14 cellular contexts compared by ENCODE assay signal in the genomic region with DNA sequence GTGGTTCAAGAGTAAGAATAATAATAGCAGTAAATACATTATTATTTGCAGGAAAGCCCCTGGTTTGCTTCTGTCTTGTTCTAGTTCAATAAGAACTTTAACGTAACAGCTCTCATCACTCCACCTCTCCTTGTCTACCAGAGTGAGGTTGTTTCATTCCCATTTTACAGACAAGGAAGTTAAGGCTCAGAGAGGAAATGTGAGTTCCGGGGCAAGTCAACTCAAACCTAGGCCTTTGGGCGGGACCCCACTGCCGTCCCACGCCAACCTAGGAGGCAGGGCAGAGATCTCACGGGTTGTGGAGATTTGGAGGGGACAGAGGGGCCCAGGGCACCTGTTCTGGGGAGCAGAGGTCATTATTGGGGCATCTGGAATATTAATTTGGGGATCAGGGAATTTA. TPM values are rescaled to one million over a fixed set of nuclear protein-coding genes. Genes with fewer than 3 reads are reported as not detected.
DNase-seq lines count a peak whose midpoint lies in the region; ATAC-seq and TF ChIP-seq lines count a peak whose summit lies in the region.
"Had no signal": no experiment of that assay in that cellular context is flagged by ENCODE, and none has a peak within 500 bp of the region (broad histone marks: within the 10 kb centered on the region; RNA-seq: fewer than 3 reads in every experiment).

No MANE protein-coding gene starts in this region.

- no peaks in the 10 kb centered on the region for H3K9me3 Mint-ChIP-seq in central memory CD8-positive, alpha-beta T cell
- no peaks in the 10 kb centered on the region for H3K9me3 Mint-ChIP-seq in type B pancreatic cell

- peaks cover 11% of the 10 kb centered on the region; the same call in 1 of the 2 replicates for H4K20me1 ChIP-seq in OCI-LY7 (ENCODE audit: insufficient read depth, low read length)

- peak overlapping the region; percentile 92 for H3K4me3 ChIP-seq in OCI-LY7 (ENCODE audit: low read depth, low read length, poor library complexity, severe bottlenecking)
- H3K4me3 ChIP-seq: psoas muscle had no signal

- intact Hi-C loops in OCI-LY7 (cut with micrococcal nuclease; ENCODE audit: unreplicated experiment) = loop anchor here (5.0 kb wide), 1 partner anchor 214 kb away; the partner anchor contains the start of gene FAM98C
- intact Hi-C loops in Right ventricle myocardium inferior (cut with DNase I) = loop anchor here (5.0 kb wide), 1 partner anchor 281 kb away; the partner anchor contains the start of genes NFKBIB and SIRT2

- peaks cover 37% of the 10 kb centered on the region for H3K4me1 ChIP-seq in OCI-LY7 (ENCODE audit: insufficient read depth, low read length, poor library complexity, severe bottlenecking)

- peak; percentile 20 for DNase-seq in activated naive CD4-positive, alpha-beta T cell treated with Interleukin-2 at 50 U/mL for 16 hours
- DNase-seq in activated naive CD4-positive, alpha-beta T cell treated with anti-CD3 and anti-CD28 coated beads, Interleukin-2, amount 50 U/mL, for 16 hours = no peak
- DNase-seq in OCI-LY7 (ENCODE audit: low spot score) (peak; percentile 17), type B pancreatic cell (ENCODE audit: extremely low spot score, unreplicated experiment) (no peak), Right ventricle myocardium inferior (ENCODE audit: missing footprints) (no peak), DMS53 treated with DMSO at 0.1 percent for 48 hours (lab: John Stamatoyannopoulos, UW; ENCODE audit: unreplicated experiment) (no peak), NCI-H1930 (lab: John Stamatoyannopoulos, UW) (no peak)
- no peak for DNase-seq in central memory CD8-positive, alpha-beta T cell (ENCODE audit: low spot score in 2 of 2)
- DNase-seq: activated CD8-positive, alpha-beta memory T cell treated with anti-CD3 and anti-CD28 coated beads, Interleukin-2, amount 50 U/mL, for 4 hours; NCI-H1092 treated with DMSO at 0.1 percent for 48 hours; NCI-H510A treated with DMSO at 0.1 percent for 48 hours; psoas muscle; stimulated activated CD8-positive, alpha-beta memory T cell treated with anti-CD3 and anti-CD28 coated beads, Interleukin-4, amount 100 ng/mL, for 48 hours had no signal

- H3K27ac Mint-ChIP-seq in central memory CD8-positive, alpha-beta T cell (ENCODE audit: low read depth) = peak overlapping the region; percentile 99
- peak overlapping the region; percentile 45 for H3K27ac Mint-ChIP-seq in type B pancreatic cell

- CTCF ChIA-PET in OCI-LY7 (lab: Charles Lee; ENCODE audit: unreplicated experiment) = interaction anchor here (0.5 kb wide), 1 partner anchor 214 kb away, joined by 4 read pairs; no protein-coding TSS in a partner anchor

- H3K9me2 ChIP-seq in OCI-LY7 (ENCODE audit: insufficient read depth, low read length) = no peaks in the 10 kb centered on the region

- peak overlapping the region; percentile 78 for H3K4me2 ChIP-seq in OCI-LY7 (ENCODE audit: low read length)

- H2AFZ ChIP-seq in OCI-LY7 (ENCODE audit: low read length) = no peak overlapping the region

- H3K27ac ChIP-seq in OCI-LY7 (ENCODE audit: low read depth, low read length, poor library complexity, severe bottlenecking) = peak overlapping the region; percentile 87
- H3K27ac ChIP-seq: psoas muscle had no signal

- no peaks in the 10 kb centered on the region for H3K27me3 Mint-ChIP-seq in central memory CD8-positive, alpha-beta T cell
- no peaks in the 10 kb centered on the region for H3K27me3 Mint-ChIP-seq in type B pancreatic cell

- peak overlapping the region; percentile 97 for H3K4me3 Mint-ChIP-seq in central memory CD8-positive, alpha-beta T cell
- peak overlapping the region; percentile 44 for H3K4me3 Mint-ChIP-seq in type B pancreatic cell

- peaks cover 53% of the 10 kb centered on the region for H3K36me3 Mint-ChIP-seq in central memory CD8-positive, alpha-beta T cell (ENCODE audit: insufficient read depth)
- H3K36me3 Mint-ChIP-seq in type B pancreatic cell = peaks cover 7% of the 10 kb centered on the region

- TF ChIP-seq CTCF in OCI-LY7 (conservative IDR thresholded peaks at IDR 0.05; ENCODE audit: low read length) = no peak
- no peak for TF ChIP-seq CTCF in type B pancreatic cell (conservative IDR thresholded peaks at IDR 0.05)

- no peak for ATAC-seq in central memory CD8-positive, alpha-beta T cell (replicated peaks; ENCODE audit: extremely low read depth, poor library complexity, severe bottlenecking)
- no peak for ATAC-seq in Right ventricle myocardium inferior
- ATAC-seq: psoas muscle had no signal

- H3K9me3 ChIP-seq in OCI-LY7 (ENCODE audit: low read length) = no peaks in the 10 kb centered on the region
- H3K9me3 ChIP-seq: psoas muscle had no signal

- POLR2A ChIA-PET in OCI-LY7 (lab: Charles Lee) = no interaction called here

- no TSS peak for BruUV-seq in OCI-LY7 (replicated peaks; lab: Mats Ljungman, UMichigan)

- H3K36me3 ChIP-seq in OCI-LY7 (ENCODE audit: insufficient read depth, low read length) = peaks cover 56% of the 10 kb centered on the region

- peaks cover 65% of the 10 kb centered on the region for H3K4me1 Mint-ChIP-seq in central memory CD8-positive, alpha-beta T cell
- H3K4me1 Mint-ChIP-seq in type B pancreatic cell (ENCODE audit: unreplicated experiment) = peaks cover 12% of the 10 kb centered on the region

- peaks cover 56% of the 10 kb centered on the region for H3K79me2 ChIP-seq in OCI-LY7 (ENCODE audit: insufficient read depth, low read depth, low read length)

RNA-seq across cellular contexts. Expression of gene MAP4K1, which starts 1.5 kb away (rescaled TPM):
- total RNA-seq in OCI-LY7 (2014; rRNA removed; shearing (Covaris generic)) = 102 and 108 TPM in 2 replicates
- total RNA-seq in OCI-LY7 (2022) = 313 and 331 TPM in 2 replicates
- 2.4 and 16.8 TPM in 2 replicates for total RNA-seq in type B pancreatic cell (ENCODE audit: low replicate concordance)
- 3.1 TPM for total RNA-seq in Right ventricle myocardium inferior
- total RNA-seq: RPMI7951 had no signal

RNA-seq across cellular contexts. Expression of gene EIF3K, which starts 2.7 kb away (rescaled TPM):
- total RNA-seq in OCI-LY7 (2014; rRNA removed; shearing (Covaris generic)) = 321 and 325 TPM in 2 replicates
- total RNA-seq in OCI-LY7 (2022) (353 and 364 TPM in 2 replicates), type B pancreatic cell (ENCODE audit: low replicate concordance) (274 and 310 TPM in 2 replicates), Right ventricle myocardium inferior (660 TPM)

RNA-seq across cellular contexts. Expression of gene ACTN4, which starts 31.2 kb away (rescaled TPM):
- total RNA-seq in OCI-LY7 (2014; rRNA removed; shearing (Covaris generic)) = 86.8 and 96.9 TPM in 2 replicates
- total RNA-seq in OCI-LY7 (2022) (147 and 178 TPM in 2 replicates), type B pancreatic cell (ENCODE audit: low replicate concordance) (475 and 776 TPM in 2 replicates), Right ventricle myocardium inferior (145 TPM)

Comparison
In these comparisons a context has a peak if more than half of its experiments do, and no peak if none do; other contexts are left out.
1. DNase-seq: peak in activated naive CD4-positive, alpha-beta T cell treated with Interleukin-2 at 50 U/mL for 16 hours (single experiment) and OCI-LY7 (single experiment); none in activated naive CD4-positive, alpha-beta T cell treated with anti-CD3 and anti-CD28 coated beads, Interleukin-2, amount 50 U/mL, for 16 hours (single experiment), central memory CD8-positive, alpha-beta T cell (0 of 2), type B pancreatic cell (single experiment), Right ventricle myocardium inferior (single experiment), DMS53 treated with DMSO at 0.1 percent for 48 hours (single experiment) and NCI-H1930 (0 of 2).